ENCODE assay signal across 8 cellular contexts in the genomic region with DNA sequence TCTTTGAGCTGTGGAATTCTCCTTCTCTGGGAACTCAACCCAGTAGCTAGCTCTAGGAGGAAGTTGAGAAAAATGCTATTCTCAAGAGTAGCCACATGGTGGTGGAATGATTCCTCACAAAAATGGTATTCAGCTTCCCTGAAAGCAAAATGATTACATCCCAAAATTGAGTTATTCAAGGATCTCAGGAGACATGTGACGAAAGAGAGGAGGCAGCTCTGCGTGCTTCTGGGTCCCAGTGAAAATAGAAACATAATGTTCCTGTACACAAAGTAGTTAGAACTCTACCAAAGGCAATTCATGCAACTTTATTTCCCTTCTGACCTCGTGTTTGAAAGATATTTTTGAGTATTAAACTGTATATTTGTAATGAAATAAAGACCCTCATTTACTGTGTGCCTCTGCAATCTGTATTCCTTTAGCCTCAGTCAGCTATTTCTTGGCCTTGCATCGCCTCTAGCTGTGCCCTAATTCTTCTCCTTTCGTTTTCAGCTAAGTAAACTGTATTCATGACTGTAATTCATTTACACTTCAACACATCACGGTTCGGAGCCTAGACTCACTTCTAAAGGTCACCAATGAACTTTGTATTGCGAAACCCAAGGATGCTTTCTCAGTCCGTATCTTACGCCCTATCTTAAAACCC.
DNase-seq lines count a peak whose midpoint lies in the region; ATAC-seq and TF ChIP-seq lines count a peak whose summit lies in the region.

No MANE protein-coding gene starts in this region.

- ATAC-seq in activated CD8-positive, alpha-beta memory T cell treated with anti-CD3 and anti-CD28 coated beads, Interleukin-2, amount 10 ng/mL, durations not matched to agents 7 days and 5 days, result peak; percentile 74
- peak; percentile 25 to 73 (median 44) for ATAC-seq in psoas muscle

- H3K27ac Mint-ChIP-seq in activated CD8-positive, alpha-beta memory T cell treated with anti-CD3 and anti-CD28 coated beads, Interleukin-2, amount 10 ng/mL, durations not matched to agents 7 days and 5 days, result no peak overlapping the region
- H3K27ac Mint-ChIP-seq in glutamatergic neuron (ENCODE audit: unreplicated experiment), result no peak overlapping the region

- H3K4me3 ChIP-seq in WI38 (ENCODE audit: low read depth, low read length) (no peak overlapping the region), psoas muscle (peak overlapping the region; percentile 41)

- peaks cover 25% of the 10 kb centered on the region for H3K27me3 Mint-ChIP-seq in activated CD8-positive, alpha-beta memory T cell treated with anti-CD3 and anti-CD28 coated beads, Interleukin-2, amount 10 ng/mL, durations not matched to agents 7 days and 5 days
- H3K27me3 Mint-ChIP-seq in glutamatergic neuron (ENCODE audit: unreplicated experiment), result no peaks in the 10 kb centered on the region

- H3K4me1 Mint-ChIP-seq in activated CD8-positive, alpha-beta memory T cell treated with anti-CD3 and anti-CD28 coated beads, Interleukin-2, amount 10 ng/mL, durations not matched to agents 7 days and 5 days, result peaks cover 5% of the 10 kb centered on the region
- H3K4me1 Mint-ChIP-seq in glutamatergic neuron (ENCODE audit: low read depth, unreplicated experiment), result peaks cover 8% of the 10 kb centered on the region

- H3K9me3 Mint-ChIP-seq in activated CD8-positive, alpha-beta memory T cell treated with anti-CD3 and anti-CD28 coated beads, Interleukin-2, amount 10 ng/mL, durations not matched to agents 7 days and 5 days (ENCODE audit: low read depth), result no peaks in the 10 kb centered on the region
- no peaks in the 10 kb centered on the region for H3K9me3 Mint-ChIP-seq in glutamatergic neuron (ENCODE audit: unreplicated experiment)

- intact Hi-C loops in psoas muscle (cut with DNase I), result loop anchor here (2.0 to 10.0 kb wide), 2 partner anchors 377 to 379 kb away; partner anchors contain the start of gene TNFSF4 (in 1 of the 2)

- H3K4me1 ChIP-seq in psoas muscle, result no peaks in the 10 kb centered on the region

- 41 to 44% (median 44%) methylated on average over 10 of the region's 10 CpGs for WGBS in psoas muscle, 3 donors

- H3K27me3 ChIP-seq in psoas muscle (ENCODE audit: insufficient read depth in 3 of 3, low read length in 2 of 3), result no peaks in the 10 kb centered on the region

- H3K36me3 Mint-ChIP-seq in activated CD8-positive, alpha-beta memory T cell treated with anti-CD3 and anti-CD28 coated beads, Interleukin-2, amount 10 ng/mL, durations not matched to agents 7 days and 5 days, result peaks cover 8% of the 10 kb centered on the region
- H3K36me3 Mint-ChIP-seq in glutamatergic neuron (ENCODE audit: unreplicated experiment), result no peaks in the 10 kb centered on the region

- H3K27ac ChIP-seq in psoas muscle, result peak overlapping the region; percentile 27

- DNase-seq in activated CD8-positive, alpha-beta memory T cell treated with anti-CD3 and anti-CD28 coated beads, Interleukin-2, amount 10 ng/mL, durations not matched to agents 7 days and 5 days, result no peak
- no peak for DNase-seq in activated CD8-positive, alpha-beta memory T cell treated with anti-CD3 and anti-CD28 coated beads for 24 hours
- peak; percentile 30 for DNase-seq in KG1 (lab: John Stamatoyannopoulos, UW)
- DNase-seq in glutamatergic neuron, result no peak
- no peak for DNase-seq in psoas muscle
- no peak for DNase-seq in NCI-H1417 treated with DMSO at 0.1 percent for 48 hours (lab: John Stamatoyannopoulos, UW)
- DNase-seq in cortex of kidney (lab: John Stamatoyannopoulos, UW), result no peak

- TF ChIP-seq CTCF in WI38 (IDR thresholded peaks at IDR 0.05; ENCODE audit: low read depth, low read length) (peak; percentile 38; the same call in 1 of the 2 replicates), glutamatergic neuron (IDR thresholded peaks at IDR 0.05; ENCODE audit: partially characterized antibody, unreplicated experiment) (peak; percentile 39), psoas muscle (IDR thresholded peaks at IDR 0.05) (peak; percentile 50)

- H3K9me3 ChIP-seq in psoas muscle, result no peaks in the 10 kb centered on the region

- no peaks in the 10 kb centered on the region for H3K36me3 ChIP-seq in psoas muscle (ENCODE audit: insufficient read depth in 1 of 2, low read depth in 1 of 2)

- CTCF ChIA-PET in activated CD8-positive, alpha-beta memory T cell treated with anti-CD3 and anti-CD28 coated beads, Interleukin-2, amount 10 ng/mL, durations not matched to agents 7 days and 5 days (lab: Charles Lee), result interaction anchor here (0.8 to 3.8 kb wide), 15 partner anchors 9 to 603 kb away, joined by 3 to 77 read pairs (median 5); partner anchors contain the start of gene TNFSF4

- no peak overlapping the region for H3K4me3 Mint-ChIP-seq in activated CD8-positive, alpha-beta memory T cell treated with anti-CD3 and anti-CD28 coated beads, Interleukin-2, amount 10 ng/mL, durations not matched to agents 7 days and 5 days
- no peak overlapping the region for H3K4me3 Mint-ChIP-seq in glutamatergic neuron (ENCODE audit: unreplicated experiment)
